ENCODE assay signal across 12 cellular contexts in the genomic region with DNA sequence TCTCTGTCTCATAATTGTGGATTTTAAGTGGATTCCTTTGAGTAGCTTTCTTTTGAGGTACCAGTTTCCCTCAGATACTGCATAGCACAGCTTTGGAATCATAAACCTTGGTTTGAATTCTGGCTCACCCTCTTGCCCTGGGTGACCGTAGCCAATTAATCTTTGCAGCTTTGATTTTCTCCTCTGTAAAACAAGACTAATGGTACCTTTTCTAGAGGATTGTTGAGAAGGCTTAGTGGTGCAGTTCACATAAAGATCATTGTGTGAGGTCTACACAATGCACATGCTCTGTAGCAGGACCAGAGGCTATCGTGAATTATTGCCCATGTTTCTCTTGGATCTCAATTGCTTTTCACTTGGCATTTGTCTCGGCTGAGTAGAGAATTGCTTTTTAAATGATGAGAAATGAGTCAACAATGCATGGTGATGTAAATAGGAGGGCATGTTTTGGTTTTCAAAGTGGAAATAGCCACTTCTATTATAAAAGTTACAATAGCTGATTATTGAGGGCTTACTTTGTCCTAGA. TPM values are rescaled to one million over a fixed set of nuclear protein-coding genes. Genes with fewer than 3 reads are reported as not detected.
DNase-seq lines count a peak whose midpoint lies in the region; ATAC-seq, FAIRE-seq and TF ChIP-seq lines count a peak whose summit lies in the region.
"Had no signal": no experiment of that assay in that cellular context is flagged by ENCODE, and none has a peak within 500 bp of the region (broad histone marks: within the 10 kb centered on the region; RNA-seq: fewer than 3 reads in every experiment).

No MANE protein-coding gene starts in this region.

- peak overlapping the region; percentile 12 for H3K4me3 ChIP-seq in astrocyte (ENCODE audit: insufficient read depth, low read depth, low read length)
- H3K4me3 ChIP-seq: skin epidermis, transverse colon had no signal

- peaks cover 9% of the 10 kb centered on the region for H3K36me3 Mint-ChIP-seq in astrocyte (ENCODE audit: low read depth, unreplicated experiment)

- H3K4me2 ChIP-seq in astrocyte (ENCODE audit: low read length), result peak overlapping the region; percentile 75

- peaks cover 27% of the 10 kb centered on the region for H3K4me1 ChIP-seq in astrocyte (ENCODE audit: insufficient read depth, low read length)

- peak; percentile 76 for FAIRE-seq in astrocyte (lab: Jason Lieb, UNC)

- H3K36me3 ChIP-seq in astrocyte (ENCODE audit: insufficient read depth, low read length), result no peaks in the 10 kb centered on the region
- H3K36me3 ChIP-seq: transverse colon had no signal

- H3K9me3 Mint-ChIP-seq in astrocyte (ENCODE audit: unreplicated experiment), result no peaks in the 10 kb centered on the region
- H3K9me3 Mint-ChIP-seq: activated T-helper 2 cell treated with anti-CD3 and anti-CD28 coated beads, Interferon-gamma antibody, Interleukin-2, Interleukin-4, amounts not matched to agents 10 μg/mL and 5 μg/mL and 100 μg/mL, durations not matched to agents 14 hours and 24 hours and 36 hours had no signal

- H3K27ac ChIP-seq in astrocyte (ENCODE audit: low read depth, low read length), result peak overlapping the region; percentile 86

- peaks cover 3% of the 10 kb centered on the region for H3K79me2 ChIP-seq in astrocyte (ENCODE audit: insufficient read depth, low read length)

- peak overlapping the region; percentile 59 for H3K9ac ChIP-seq in astrocyte (ENCODE audit: low read length)

- H3K4me1 Mint-ChIP-seq in astrocyte (ENCODE audit: low read depth, unreplicated experiment), result peaks cover 27% of the 10 kb centered on the region

- peak overlapping the region; percentile 67 for H3K27ac Mint-ChIP-seq in astrocyte (ENCODE audit: unreplicated experiment)
- H3K27ac Mint-ChIP-seq: activated T-helper 2 cell treated with anti-CD3 and anti-CD28 coated beads, Interferon-gamma antibody, Interleukin-2, Interleukin-4, amounts not matched to agents 10 μg/mL and 5 μg/mL and 100 μg/mL, durations not matched to agents 14 hours and 24 hours and 36 hours had no signal

- no peaks in the 10 kb centered on the region for H3K9me3 ChIP-seq in astrocyte (ENCODE audit: insufficient read depth, low read depth, low read length)
- H3K9me3 ChIP-seq: transverse colon had no signal

- no peak overlapping the region for H3K4me3 Mint-ChIP-seq in astrocyte (ENCODE audit: unreplicated experiment)

- H3K27me3 Mint-ChIP-seq in astrocyte (ENCODE audit: low read depth, unreplicated experiment), result no peaks in the 10 kb centered on the region

- ATAC-seq in GM19467 (IDR thresholded peaks at IDR 0.05; ENCODE audit: unreplicated experiment), result no peak
- ATAC-seq in GM21529 (IDR thresholded peaks at IDR 0.05; ENCODE audit: unreplicated experiment), result no peak

- no peak overlapping the region for H2AFZ ChIP-seq in astrocyte (ENCODE audit: low read depth, low read length)

- no peaks in the 10 kb centered on the region for H3K27me3 ChIP-seq in astrocyte (ENCODE audit: insufficient read depth, low read length)
- H3K27me3 ChIP-seq: transverse colon had no signal

- no peak for TF ChIP-seq CTCF in astrocyte (IDR thresholded peaks at IDR 0.05; ENCODE audit: insufficient read depth, low read depth, low read length)

- peak; percentile 62 for DNase-seq in AG20443 (ENCODE audit: low spot score)
- peak; percentile 51 for DNase-seq in HCEC 1CT
- peak; percentile 96 for DNase-seq in astrocyte (ENCODE audit: low read depth)
- peak; percentile 68 to 88 for DNase-seq in lung microvascular endothelial cell (ENCODE audit: low read depth in 2 of 2)
- DNase-seq in stimulated activated CD4-positive, alpha-beta T cell treated with anti-CD3 and anti-CD28 coated beads, Interleukin-2, amount 100 ng/mL, for 48 hours, result no peak
- DNase-seq in NCI-H2171 (lab: John Stamatoyannopoulos, UW), result no peak
- DNase-seq: H7, transverse colon had no signal

- no peaks in the 10 kb centered on the region for H4K20me1 ChIP-seq in astrocyte (ENCODE audit: insufficient read depth, low read length)

RNA-seq across cellular contexts. Expression of a gene that starts 47.9 kb away (rescaled TPM):
- total RNA-seq in astrocyte (18.3 and 18.6 TPM in 2 replicates), lung microvascular endothelial cell (11.7 and 12.6 TPM in 2 replicates)

Comparison
In these comparisons a context has a peak if more than half of its experiments do, and no peak if none do; other contexts are left out.
1. DNase-seq: peak in AG20443 (single experiment), HCEC 1CT (single experiment), astrocyte (single experiment) and lung microvascular endothelial cell (2 of 2); none in stimulated activated CD4-positive, alpha-beta T cell treated with anti-CD3 and anti-CD28 coated beads, Interleukin-2, amount 100 ng/mL, for 48 hours (0 of 2) and NCI-H2171 (single experiment).